Comparison of ENCODE assay signal across 9 cellular contexts in genomic region chr5:40736103-40736875, GRCh38. TPM values are rescaled to one million over a fixed set of nuclear protein-coding genes. Genes with fewer than 3 reads are reported as not detected.
DNase-seq lines count a peak whose midpoint lies in the region; ATAC-seq, FAIRE-seq and TF ChIP-seq lines count a peak whose summit lies in the region.
"Had no signal": no experiment of that assay in that cellular context is flagged by ENCODE, and none has a peak within 500 bp of the region (broad histone marks: within the 10 kb centered on the region; RNA-seq: fewer than 3 reads in every experiment).

No MANE protein-coding gene starts in this region.

- H3K36me3 Mint-ChIP-seq in astrocyte (ENCODE audit: low read depth, unreplicated experiment) = peaks cover 7% of the 10 kb centered on the region

- H3K27me3 ChIP-seq in astrocyte (ENCODE audit: insufficient read depth, low read length) = no peaks in the 10 kb centered on the region

- peak overlapping the region; percentile 44 for H3K9ac ChIP-seq in astrocyte (ENCODE audit: low read length)

- H3K4me3 Mint-ChIP-seq in astrocyte (ENCODE audit: unreplicated experiment) = no peak overlapping the region
- H3K4me3 Mint-ChIP-seq in stimulated activated naive CD8-positive, alpha-beta T cell treated with anti-CD3 and anti-CD28 coated beads, Interleukin-15, amount 100 ng/mL, for 72 hours = no peak overlapping the region

- ATAC-seq in HG02885 (IDR thresholded peaks at IDR 0.05; ENCODE audit: poor library complexity, unreplicated experiment) (peak; percentile 87), GM21526 (IDR thresholded peaks at IDR 0.05; ENCODE audit: low FRiP score, unreplicated experiment) (no peak)
- ATAC-seq in stimulated activated naive CD8-positive, alpha-beta T cell treated with anti-CD3 and anti-CD28 coated beads, Interleukin-15, amount 100 ng/mL, for 72 hours = peak; percentile 71

- H2AFZ ChIP-seq in astrocyte (ENCODE audit: low read depth, low read length) = no peak overlapping the region

- peaks cover 22% of the 10 kb centered on the region for H3K4me1 ChIP-seq in astrocyte (ENCODE audit: insufficient read depth, low read length)
- H3K4me1 ChIP-seq: HAP-1 had no signal

- no peak overlapping the region for H3K27ac Mint-ChIP-seq in astrocyte (ENCODE audit: unreplicated experiment)
- H3K27ac Mint-ChIP-seq in stimulated activated naive CD8-positive, alpha-beta T cell treated with anti-CD3 and anti-CD28 coated beads, Interleukin-15, amount 100 ng/mL, for 72 hours = peak overlapping the region in 1 of 2 donors; percentile 8

- DNase-seq in GM10248 (ENCODE audit: extremely low spot score) (peak; percentile 32), NCI-H2227 treated with DMSO at 0.1 percent for 48 hours (lab: John Stamatoyannopoulos, UW) (peak; percentile 48), astrocyte (ENCODE audit: low read depth) (peak; percentile 36), iPS-NIHi7 (ENCODE audit: extremely low spot score) (peak; percentile 35)
- no peak for DNase-seq in stimulated activated naive CD8-positive, alpha-beta T cell treated with anti-CD3 and anti-CD28 coated beads, Interleukin-15, amount 100 ng/mL, for 72 hours

- no peaks in the 10 kb centered on the region for H3K27me3 Mint-ChIP-seq in astrocyte (ENCODE audit: low read depth, unreplicated experiment)
- no peaks in the 10 kb centered on the region for H3K27me3 Mint-ChIP-seq in stimulated activated naive CD8-positive, alpha-beta T cell treated with anti-CD3 and anti-CD28 coated beads, Interleukin-15, amount 100 ng/mL, for 72 hours

- FAIRE-seq in A204.1 (lab: Jason Lieb, UNC) (peak; percentile 97), astrocyte (lab: Jason Lieb, UNC) (peak; percentile 68)

- peaks cover 23% of the 10 kb centered on the region for H3K4me1 Mint-ChIP-seq in astrocyte (ENCODE audit: low read depth, unreplicated experiment)
- peaks cover 24% of the 10 kb centered on the region for H3K4me1 Mint-ChIP-seq in stimulated activated naive CD8-positive, alpha-beta T cell treated with anti-CD3 and anti-CD28 coated beads, Interleukin-15, amount 100 ng/mL, for 72 hours

- no peak overlapping the region for H3K4me2 ChIP-seq in astrocyte (ENCODE audit: low read length)

- peak overlapping the region; percentile 66 for H3K27ac ChIP-seq in astrocyte (ENCODE audit: low read depth, low read length)

- no peaks in the 10 kb centered on the region for H4K20me1 ChIP-seq in astrocyte (ENCODE audit: insufficient read depth, low read length)

- peak; percentile 59 for TF ChIP-seq CTCF in GM10248 (IDR thresholded peaks at IDR 0.05; ENCODE audit: control extremely low read depth, extremely low read depth, low read depth, missing control alignments)
- TF ChIP-seq CTCF in astrocyte (IDR thresholded peaks at IDR 0.05; ENCODE audit: insufficient read depth, low read depth, low read length) = peak; percentile 83

- POLR2A ChIA-PET in GM10248 (lab: Yijun Ruan, JAX) = no interaction called here

- H3K9me3 ChIP-seq in astrocyte (ENCODE audit: insufficient read depth, low read depth, low read length) = peaks cover 2% of the 10 kb centered on the region
- H3K9me3 ChIP-seq: HAP-1 had no signal

- H3K79me2 ChIP-seq in astrocyte (ENCODE audit: insufficient read depth, low read length) = no peaks in the 10 kb centered on the region

- no peak overlapping the region for H3K4me3 ChIP-seq in astrocyte (ENCODE audit: insufficient read depth, low read depth, low read length)
- H3K4me3 ChIP-seq: HAP-1 had no signal

- H3K9me3 Mint-ChIP-seq in astrocyte (ENCODE audit: unreplicated experiment) = no peaks in the 10 kb centered on the region
- peaks cover 7 to 9% of the 10 kb centered on the region in 2 donors for H3K9me3 Mint-ChIP-seq in stimulated activated naive CD8-positive, alpha-beta T cell treated with anti-CD3 and anti-CD28 coated beads, Interleukin-15, amount 100 ng/mL, for 72 hours

- H3K36me3 ChIP-seq in astrocyte (ENCODE audit: insufficient read depth, low read length) = no peaks in the 10 kb centered on the region
- H3K36me3 ChIP-seq: HAP-1 had no signal

- CTCF ChIA-PET in GM10248 (lab: Yijun Ruan, JAX) = interaction anchor here (1.0 to 3.4 kb wide), 10 partner anchors 12 to 1092 kb away, joined by 3 to 18 read pairs (median 4); partner anchors contain the start of gene PTGER4

RNA-seq across cellular contexts. Expression of gene TTC33, which starts 19.5 kb away (rescaled TPM):
- total RNA-seq in astrocyte = 12.0 and 13.3 TPM in 2 replicates

RNA-seq across cellular contexts. Expression of gene PTGER4, which starts 56.6 kb away (rescaled TPM):
- total RNA-seq in astrocyte = 4.8 and 8.6 TPM in 2 replicates

Comparison
In these comparisons a context has a peak if more than half of its experiments do, and no peak if none do; other contexts are left out.
1. DNase-seq: peak in GM10248 (single experiment), NCI-H2227 treated with DMSO at 0.1 percent for 48 hours (single experiment), astrocyte (single experiment) and iPS-NIHi7 (single experiment); none in stimulated activated naive CD8-positive, alpha-beta T cell treated with anti-CD3 and anti-CD28 coated beads, Interleukin-15, amount 100 ng/mL, for 72 hours (0 of 2).